Comparison of ENCODE assay signal across 3 cellular contexts in genomic region chr5:34552686-34553085, GRCh38.
A peak's percentile ranks its signal among the peaks of the same experiment; 100 is the strongest.
TF ChIP-seq lines count a peak whose summit lies in the region.

No MANE protein-coding gene starts in this region.

TF ChIP-seq in liver, 16 proteins besides CTCF, POLR2A, EP300 and RAD21 (continued from another document):
- TF ChIP-seq REST (IDR thresholded peaks at IDR 0.05): peak; percentile 94
- TF ChIP-seq ZBTB33 (IDR thresholded peaks at IDR 0.05): no peak

TF ChIP-seq in HepG2, 621 proteins besides CTCF, POLR2A, EP300 and RAD21 (continued from another document):
- TF ChIP-seq HNF4G (IDR thresholded peaks at IDR 0.05; ENCODE audit: borderline replicate concordance, low read depth, low read length) (no peak), HNF4G (CRISPR knock-in tag; IDR thresholded peaks at IDR 0.05; ENCODE audit: borderline replicate concordance, low read depth) (no peak), GATAD2A (CRISPR knock-in tag; IDR thresholded peaks at IDR 0.05) (no peak), ZNF746 (CRISPR knock-in tag; IDR thresholded peaks at IDR 0.05) (no peak)

TF ChIP-seq in SK-N-SH treated with all-trans-retinoic acid at 6 μM for 48 hours, 23 proteins besides CTCF, POLR2A, EP300 and RAD21 (continued from another document):
- TF ChIP-seq ZC3H10 (CRISPR knock-in tag; IDR thresholded peaks at IDR 0.05): no peak
- TF ChIP-seq ZNF8 (CRISPR knock-in tag; IDR thresholded peaks at IDR 0.05): no peak
- no peak for TF ChIP-seq CREB5 (CRISPR knock-in tag; IDR thresholded peaks at IDR 0.05; ENCODE audit: low read depth)
- TF ChIP-seq ZNF565 (CRISPR knock-in tag; conservative IDR thresholded peaks at IDR 0.05; ENCODE audit: low read depth): no peak
- TF ChIP-seq PPARA (CRISPR knock-in tag; IDR thresholded peaks at IDR 0.05; ENCODE audit: borderline replicate concordance): no peak
- TF ChIP-seq CSDC2 (CRISPR knock-in tag; IDR thresholded peaks at IDR 0.05): no peak
- no peak for TF ChIP-seq ZFP30 (CRISPR knock-in tag; IDR thresholded peaks at IDR 0.05)
